ENCODE assay signal across 12 cellular contexts in the genomic region with DNA sequence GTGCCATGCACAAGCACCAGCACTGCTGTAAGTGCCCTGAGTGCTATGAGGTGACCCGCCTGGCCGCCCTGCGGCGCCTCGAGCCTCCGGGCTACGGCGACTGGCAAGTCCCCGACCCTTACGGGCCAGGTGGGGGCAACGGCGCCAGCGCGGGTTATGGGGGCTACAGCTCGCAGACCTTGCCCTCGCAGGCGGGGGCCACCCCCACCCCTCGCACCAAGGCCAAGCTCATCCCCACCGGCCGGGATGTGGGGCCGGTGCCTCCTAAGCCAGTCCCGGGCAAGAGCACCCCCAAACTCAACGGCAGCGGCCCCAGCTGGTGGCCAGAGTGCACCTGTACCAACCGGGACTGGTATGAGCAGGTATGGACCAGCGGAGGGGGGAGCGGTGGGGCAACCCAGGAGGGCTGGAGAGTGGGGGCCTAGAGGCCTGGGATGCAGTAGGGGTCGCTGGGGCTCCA. TPM values are rescaled to one million over a fixed set of nuclear protein-coding genes. Genes with fewer than 3 reads are reported as not detected.
DNase-seq lines count a peak whose midpoint lies in the region; ATAC-seq and TF ChIP-seq lines count a peak whose summit lies in the region.
"Had no signal": no experiment of that assay in that cellular context is flagged by ENCODE, and none has a peak within 500 bp of the region (broad histone marks: within the 10 kb centered on the region; RNA-seq: fewer than 3 reads in every experiment).

No MANE protein-coding gene starts in this region.

- intact Hi-C loops in activated CD8-positive, alpha-beta T cell treated with anti-CD3 and anti-CD28 coated beads for 36 hours (cut with micrococcal nuclease), result no loop called here
- intact Hi-C loops in mucosa of descending colon (cut with DNase I, micrococcal nuclease) (no loop called here), aorta (cut with DNase I) (no loop called here), CD14-positive monocyte (cut with micrococcal nuclease) (no loop called here)

- WGBS in aorta, 2 donors, result 8 to 46% methylated on average over 13 to 28 of the region's 28 CpGs

- no peak overlapping the region for H3K27ac ChIP-seq in aorta (ENCODE audit: low read depth in 1 of 2, low read length in 2 of 2)

- DNase-seq in stimulated activated naive CD8-positive, alpha-beta T cell treated with anti-CD3 and anti-CD28 coated beads, Interleukin-15, amount 100 ng/mL, for 72 hours, result no peak
- no peak for DNase-seq in stimulated activated naive CD8-positive, alpha-beta T cell treated with anti-CD3 and anti-CD28 coated beads, Interleukin-15, Interleukin-2, amounts not matched to agents 100 U/mL and 50 U/mL, for 24 hours
- DNase-seq in activated CD8-positive, alpha-beta T cell treated with anti-CD3 and anti-CD28 coated beads for 36 hours, result no peak
- DNase-seq in mucosa of descending colon (no peak), aorta (no peak), progenitor cell of endocrine pancreas (ENCODE audit: low spot score, unreplicated experiment) (no peak), CD14-positive monocyte (ENCODE audit: low spot score) (no peak)
- DNase-seq: NCI-H1417 treated with DMSO at 0.1 percent for 48 hours, SHP77 treated with DMSO at 0.1 percent for 48 hours had no signal

- H3K27me3 Mint-ChIP-seq in stimulated activated naive CD8-positive, alpha-beta T cell treated with anti-CD3 and anti-CD28 coated beads, Interleukin-15, amount 100 ng/mL, for 72 hours, result peaks cover 48% of the 10 kb centered on the region
- H3K27me3 Mint-ChIP-seq in activated CD8-positive, alpha-beta T cell treated with anti-CD3 and anti-CD28 coated beads for 36 hours, result peaks cover 25% of the 10 kb centered on the region
- peaks cover 57% of the 10 kb centered on the region for H3K27me3 Mint-ChIP-seq in progenitor cell of endocrine pancreas
- peaks cover 42 to 64% (median 53%) of the 10 kb centered on the region in 3 donors for H3K27me3 Mint-ChIP-seq in CD14-positive monocyte (ENCODE audit: low read depth in 3 of 3)

- ATAC-seq in stimulated activated naive CD8-positive, alpha-beta T cell treated with anti-CD3 and anti-CD28 coated beads, Interleukin-15, amount 100 ng/mL, for 72 hours, result peak; percentile 47
- no peak for ATAC-seq in stimulated activated naive CD8-positive, alpha-beta T cell treated with anti-CD3 and anti-CD28 coated beads, Interleukin-15, Interleukin-2, amounts not matched to agents 100 U/mL and 50 U/mL, for 24 hours
- ATAC-seq in activated CD8-positive, alpha-beta T cell treated with anti-CD3 and anti-CD28 coated beads for 36 hours, result peak; percentile 13
- peak; percentile 8 for ATAC-seq in mucosa of descending colon
- peak; percentile 19 for ATAC-seq in aorta (ENCODE audit: low FRiP score)
- no peak for ATAC-seq in GM21423 (IDR thresholded peaks at IDR 0.05; ENCODE audit: unreplicated experiment)

- H3K4me3 ChIP-seq in mucosa of descending colon (no peak overlapping the region), aorta (ENCODE audit: low read length in 2 of 2) (peak overlapping the region in 1 of 2 donors; percentile 2)

- peak overlapping the region in 1 of 2 donors; percentile 33 for H3K4me3 Mint-ChIP-seq in stimulated activated naive CD8-positive, alpha-beta T cell treated with anti-CD3 and anti-CD28 coated beads, Interleukin-15, amount 100 ng/mL, for 72 hours
- no peak overlapping the region for H3K4me3 Mint-ChIP-seq in activated CD8-positive, alpha-beta T cell treated with anti-CD3 and anti-CD28 coated beads for 36 hours
- no peak overlapping the region for H3K4me3 Mint-ChIP-seq in progenitor cell of endocrine pancreas (ENCODE audit: low read depth)
- H3K4me3 Mint-ChIP-seq in CD14-positive monocyte, result peak overlapping the region in 1 of 2 donors; percentile 21

- H3K9me3 Mint-ChIP-seq in stimulated activated naive CD8-positive, alpha-beta T cell treated with anti-CD3 and anti-CD28 coated beads, Interleukin-15, amount 100 ng/mL, for 72 hours, result no peaks in the 10 kb centered on the region
- H3K9me3 Mint-ChIP-seq in activated CD8-positive, alpha-beta T cell treated with anti-CD3 and anti-CD28 coated beads for 36 hours, result no peaks in the 10 kb centered on the region
- H3K9me3 Mint-ChIP-seq in progenitor cell of endocrine pancreas (ENCODE audit: low read depth), result peaks cover 5% of the 10 kb centered on the region
- peaks cover 0 to 5% (median 0%) of the 10 kb centered on the region in 7 donors for H3K9me3 Mint-ChIP-seq in CD14-positive monocyte
- H3K9me3 Mint-ChIP-seq: IgD-negative memory B cell had no signal

- H3K9me3 ChIP-seq in mucosa of descending colon, result no peaks in the 10 kb centered on the region
- no peaks in the 10 kb centered on the region for H3K9me3 ChIP-seq in aorta (ENCODE audit: control insufficient read depth, low read length)

- H3K4me1 Mint-ChIP-seq in stimulated activated naive CD8-positive, alpha-beta T cell treated with anti-CD3 and anti-CD28 coated beads, Interleukin-15, amount 100 ng/mL, for 72 hours, result peaks cover 6% of the 10 kb centered on the region
- peaks cover 5% of the 10 kb centered on the region for H3K4me1 Mint-ChIP-seq in activated CD8-positive, alpha-beta T cell treated with anti-CD3 and anti-CD28 coated beads for 36 hours (ENCODE audit: low read depth)
- H3K4me1 Mint-ChIP-seq in progenitor cell of endocrine pancreas (ENCODE audit: low read depth) (no peaks in the 10 kb centered on the region), CD14-positive monocyte (peaks cover 3% of the 10 kb centered on the region)
- H3K4me1 Mint-ChIP-seq: IgD-negative memory B cell had no signal

- no peaks in the 10 kb centered on the region for H3K36me3 Mint-ChIP-seq in activated CD8-positive, alpha-beta T cell treated with anti-CD3 and anti-CD28 coated beads for 36 hours (ENCODE audit: low read depth)
- no peaks in the 10 kb centered on the region for H3K36me3 Mint-ChIP-seq in progenitor cell of endocrine pancreas (ENCODE audit: insufficient read depth)
- no peaks in the 10 kb centered on the region for H3K36me3 Mint-ChIP-seq in CD14-positive monocyte

- no peaks in the 10 kb centered on the region for H3K27me3 ChIP-seq in aorta (ENCODE audit: control insufficient read depth in 1 of 2, insufficient read depth in 2 of 2, low read length in 1 of 2)

- CTCF ChIA-PET in activated CD8-positive, alpha-beta T cell treated with anti-CD3 and anti-CD28 coated beads for 36 hours (lab: Charles Lee), result interaction anchor here (1.5 kb wide), 1 partner anchor 155 kb away, joined by 3 read pairs; a partner anchor contains a TSS

- no peaks in the 10 kb centered on the region for H3K36me3 ChIP-seq in mucosa of descending colon (ENCODE audit: low read depth)
- H3K36me3 ChIP-seq in aorta (ENCODE audit: control insufficient read depth in 1 of 2, insufficient read depth in 2 of 2, low read length in 1 of 2), result no peaks in the 10 kb centered on the region

- no peak overlapping the region for H3K27ac Mint-ChIP-seq in stimulated activated naive CD8-positive, alpha-beta T cell treated with anti-CD3 and anti-CD28 coated beads, Interleukin-15, amount 100 ng/mL, for 72 hours
- no peak overlapping the region for H3K27ac Mint-ChIP-seq in activated CD8-positive, alpha-beta T cell treated with anti-CD3 and anti-CD28 coated beads for 36 hours
- H3K27ac Mint-ChIP-seq in progenitor cell of endocrine pancreas (no peak overlapping the region), CD14-positive monocyte (no peak overlapping the region)
- H3K27ac Mint-ChIP-seq: IgD-negative memory B cell had no signal

- H3K4me1 ChIP-seq in mucosa of descending colon (ENCODE audit: low read depth) (no peaks in the 10 kb centered on the region), aorta (ENCODE audit: control insufficient read depth in 1 of 2, insufficient read depth in 2 of 2, low read length in 2 of 2) (no peaks in the 10 kb centered on the region)

- no peak for TF ChIP-seq CTCF in activated CD8-positive, alpha-beta T cell treated with anti-CD3 and anti-CD28 coated beads for 36 hours (IDR thresholded peaks at IDR 0.05)
- TF ChIP-seq CTCF in mucosa of descending colon (IDR thresholded peaks at IDR 0.05) (no peak), progenitor cell of endocrine pancreas (IDR thresholded peaks at IDR 0.05; ENCODE audit: unreplicated experiment) (no peak), CD14-positive monocyte (IDR thresholded peaks at IDR 0.05) (no peak)

- POLR2A ChIA-PET in activated CD8-positive, alpha-beta T cell treated with anti-CD3 and anti-CD28 coated beads for 36 hours (lab: Charles Lee), result interaction anchor here (1.0 kb wide), 1 partner anchor 11 kb away, joined by 3 read pairs; no protein-coding TSS in a partner anchor

RNA-seq across cellular contexts. Expression of a gene that starts 0.6 kb away (rescaled TPM):
- 10 to 100 TPM; 24.8 to 27.3 TPM for total RNA-seq in activated CD8-positive, alpha-beta T cell treated with anti-CD3 and anti-CD28 coated beads for 36 hours
- 10 to 100 TPM; 41.9 to 76.0 (median 72.8) TPM for total RNA-seq in mucosa of descending colon
- 10 to 100 TPM; 22.4 to 22.8 TPM for total RNA-seq in aorta
- 10 to 100 TPM; 16.1 to 17.2 TPM for polyA plus RNA-seq in aorta
- 103 and 107 TPM in 2 replicates for total RNA-seq in progenitor cell of endocrine pancreas
- under 1 TPM in 1 of 2 donors, not detected in 1; 0.17 TPM for polyA plus RNA-seq in CD14-positive monocyte

RNA-seq across cellular contexts. Expression of a gene that starts 22.1 kb away (rescaled TPM):
- not detected for total RNA-seq in activated CD8-positive, alpha-beta T cell treated with anti-CD3 and anti-CD28 coated beads for 36 hours
- total RNA-seq in mucosa of descending colon, result 10 to 100 TPM in 2 of 3 donors, 1 to 10 TPM in 1; 9.0 to 28.5 (median 25.9) TPM
- not detected for total RNA-seq in aorta
- 1 to 10 TPM in 1 of 2 donors, not detected in 1; 1.0 TPM for polyA plus RNA-seq in aorta
- total RNA-seq in progenitor cell of endocrine pancreas, result 2.3 and 2.8 TPM in 2 replicates
- polyA plus RNA-seq in CD14-positive monocyte, result not detected
- total RNA-seq: mononuclear cell had no signal
- polyA plus RNA-seq: IgD-negative memory B cell had no signal

Comparison
In these comparisons a context has a peak if more than half of its experiments do, and no peak if none do; other contexts are left out.
1. ATAC-seq: peak in stimulated activated naive CD8-positive, alpha-beta T cell treated with anti-CD3 and anti-CD28 coated beads, Interleukin-15, amount 100 ng/mL, for 72 hours (single experiment), activated CD8-positive, alpha-beta T cell treated with anti-CD3 and anti-CD28 coated beads for 36 hours (single experiment), mucosa of descending colon (single experiment) and aorta (single experiment); none in stimulated activated naive CD8-positive, alpha-beta T cell treated with anti-CD3 and anti-CD28 coated beads, Interleukin-15, Interleukin-2, amounts not matched to agents 100 U/mL and 50 U/mL, for 24 hours (single experiment) and GM21423 (single experiment).